Comparison of ENCODE assay signal across 2 cellular contexts in genomic region chr18:14179306-14179705, GRCh38.
TF ChIP-seq lines count a peak whose summit lies in the region.

No MANE protein-coding gene starts in this region.

TF ChIP-seq in SK-N-SH, 30 proteins besides CTCF, POLR2A, EP300 and RAD21 (continued from another document):
- TF ChIP-seq IRF3 (IDR thresholded peaks at IDR 0.05; ENCODE audit: low read depth, low read length) (no peak), NFIC (IDR thresholded peaks at IDR 0.05; ENCODE audit: borderline replicate concordance) (no peak), YY1 (IDR thresholded peaks at IDR 0.05; ENCODE audit: low read depth) (no peak), ZBTB33 (IDR thresholded peaks at IDR 0.05; ENCODE audit: borderline replicate concordance, low read depth) (no peak), NRF1 (IDR thresholded peaks at IDR 0.05; ENCODE audit: low read depth, low read length) (no peak), USF1 (IDR thresholded peaks at IDR 0.05; ENCODE audit: borderline replicate concordance, low read depth) (no peak), GABPA (IDR thresholded peaks at IDR 0.05; ENCODE audit: low read depth) (no peak), FOXM1 (IDR thresholded peaks at IDR 0.05; ENCODE audit: low read depth) (no peak), REST (IDR thresholded peaks at IDR 0.05; ENCODE audit: low read depth, low read length) (no peak), PBX3 (IDR thresholded peaks at IDR 0.05) (no peak)
TF ChIP-seq in SK-N-SH: peak in this region for 0.

TF ChIP-seq in SK-N-SH treated with all-trans-retinoic acid at 6 μM for 48 hours, 23 proteins besides CTCF, POLR2A, EP300 and RAD21 (continued from another document):
- no peak for TF ChIP-seq CSRNP3 (CRISPR knock-in tag; IDR thresholded peaks at IDR 0.05)
- TF ChIP-seq BACH2 (CRISPR knock-in tag; IDR thresholded peaks at IDR 0.05; ENCODE audit: borderline replicate concordance), result no peak
- TF ChIP-seq PPARA (CRISPR knock-in tag; IDR thresholded peaks at IDR 0.05; ENCODE audit: borderline replicate concordance), result no peak
- TF ChIP-seq ZFP3 (CRISPR knock-in tag; IDR thresholded peaks at IDR 0.05), result no peak
- TF ChIP-seq TSHZ2 (CRISPR knock-in tag; IDR thresholded peaks at IDR 0.05), result no peak
TF ChIP-seq in SK-N-SH treated with all-trans-retinoic acid at 6 μM for 48 hours: peak in this region for 0.
